In genomic region chr2:72953976-72954375, GRCh38 we compare ENCODE assay signal across 13 cellular contexts.
A peak's percentile ranks its signal among the peaks of the same experiment; 100 is the strongest.
DNase-seq lines count a peak whose midpoint lies in the region.
"Had no signal": no experiment of that assay in that cellular context is flagged by ENCODE, and none has a peak within 500 bp of the region (broad histone marks: within the 10 kb centered on the region; RNA-seq: fewer than 3 reads in every experiment).

No MANE protein-coding gene starts in this region.

- peaks cover 1% of the 10 kb centered on the region for H3K36me3 Mint-ChIP-seq in activated naive CD4-positive, alpha-beta T cell treated with anti-CD3 and anti-CD28 coated beads, Interleukin-2, amount 10 ng/mL, durations not matched to agents 7 days and 5 days

- peaks cover 6% of the 10 kb centered on the region for H3K27me3 Mint-ChIP-seq in activated naive CD4-positive, alpha-beta T cell treated with anti-CD3 and anti-CD28 coated beads, Interleukin-2, amount 10 ng/mL, durations not matched to agents 7 days and 5 days

- peaks cover 37% of the 10 kb centered on the region for H3K4me1 Mint-ChIP-seq in activated naive CD4-positive, alpha-beta T cell treated with anti-CD3 and anti-CD28 coated beads, Interleukin-2, amount 10 ng/mL, durations not matched to agents 7 days and 5 days

- H3K27ac Mint-ChIP-seq in activated naive CD4-positive, alpha-beta T cell treated with anti-CD3 and anti-CD28 coated beads, Interleukin-2, amount 10 ng/mL, durations not matched to agents 7 days and 5 days, result peak overlapping the region; percentile 95

- no peaks in the 10 kb centered on the region for H3K9me3 Mint-ChIP-seq in activated naive CD4-positive, alpha-beta T cell treated with anti-CD3 and anti-CD28 coated beads, Interleukin-2, amount 10 ng/mL, durations not matched to agents 7 days and 5 days

- CTCF ChIA-PET in activated naive CD4-positive, alpha-beta T cell treated with anti-CD3 and anti-CD28 coated beads, Interleukin-2, amount 10 ng/mL, durations not matched to agents 7 days and 5 days (lab: Charles Lee), result interaction anchor here (0.7 to 4.3 kb wide), 3 partner anchors 16 to 209 kb away, joined by 3 to 20 read pairs (median 3); no protein-coding TSS in a partner anchor

- H3K4me3 Mint-ChIP-seq in activated naive CD4-positive, alpha-beta T cell treated with anti-CD3 and anti-CD28 coated beads, Interleukin-2, amount 10 ng/mL, durations not matched to agents 7 days and 5 days, result peak overlapping the region; percentile 81

- DNase-seq in activated CD4-positive, alpha-beta T cell treated with anti-CD3 and anti-CD28 coated beads for 48 hours, result peak; percentile 12
- no peak for DNase-seq in activated CD4-positive, alpha-beta T cell treated with anti-CD3 and anti-CD28 coated beads, Interleukin-2, amount 50 U/mL, for 4 hours
- DNase-seq in MV-4-11 (lab: John Stamatoyannopoulos, UW), result peak; percentile 8
- DNase-seq in activated naive CD4-positive, alpha-beta T cell treated with anti-CD3 and anti-CD28 coated beads, Interleukin-2, amount 10 ng/mL, durations not matched to agents 7 days and 5 days, result peak; percentile 74
- DNase-seq in retina, result peak; percentile 17
- no peak for DNase-seq in NCI-H446 (lab: John Stamatoyannopoulos, UW)
- DNase-seq in NCI-H187 treated with DMSO at 0.1 percent for 48 hours (lab: John Stamatoyannopoulos, UW), result no peak
- DNase-seq in NCI-H1436 (lab: John Stamatoyannopoulos, UW), result no peak
- DNase-seq: aorta; DMS 273 treated with DMSO at 0.1 percent for 48 hours; GM23248; occipital lobe; stimulated activated CD4-positive, alpha-beta T cell treated with anti-CD3 and anti-CD28 coated beads, Interleukin-12 subunit alpha, Interleukin-12 subunit beta, amount 100 ng/mL, for 4 hours had no signal

Comparison
In these comparisons a context has a peak if more than half of its experiments do, and no peak if none do; other contexts are left out.
1. DNase-seq: peak in activated CD4-positive, alpha-beta T cell treated with anti-CD3 and anti-CD28 coated beads for 48 hours (single experiment), MV-4-11 (single experiment), activated naive CD4-positive, alpha-beta T cell treated with anti-CD3 and anti-CD28 coated beads, Interleukin-2, amount 10 ng/mL, durations not matched to agents 7 days and 5 days (single experiment) and retina (single experiment); none in activated CD4-positive, alpha-beta T cell treated with anti-CD3 and anti-CD28 coated beads, Interleukin-2, amount 50 U/mL, for 4 hours (0 of 2), NCI-H446 (0 of 2), NCI-H187 treated with DMSO at 0.1 percent for 48 hours (single experiment) and NCI-H1436 (single experiment).